ENCODE assay signal across 24 cellular contexts in the genomic region with DNA sequence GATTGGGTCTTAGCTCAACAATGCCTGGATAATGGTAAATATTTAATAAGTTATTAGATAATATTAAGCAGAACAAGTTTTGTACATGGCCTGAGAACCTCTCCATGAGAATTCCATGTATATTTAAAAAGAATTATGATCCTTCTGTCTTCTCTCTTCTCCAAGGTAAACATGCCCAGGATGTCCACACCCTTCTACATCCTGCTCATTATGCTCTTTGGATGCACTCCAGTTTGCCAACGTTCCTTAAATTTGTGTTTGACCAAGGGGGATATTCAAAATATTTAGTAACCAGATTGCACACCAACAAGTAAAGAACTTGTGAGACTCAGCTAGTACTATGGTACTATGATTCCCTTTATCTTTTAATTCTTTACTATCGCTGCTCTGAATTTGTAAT.
"Had no signal": no experiment of that assay in that cellular context is flagged by ENCODE, and none has a peak within 500 bp of the region (broad histone marks: within the 10 kb centered on the region; RNA-seq: fewer than 3 reads in every experiment).

No MANE protein-coding gene starts in this region.

- H3K4me3 Mint-ChIP-seq: activated CD4-positive, alpha-beta memory T cell treated with anti-CD3 and anti-CD28 coated beads, Interleukin-2, amount 10 ng/mL, durations not matched to agents 7 days and 5 days; activated CD4-positive, alpha-beta T cell treated with anti-CD3 and anti-CD28 coated beads, Interleukin-2, amount 10 ng/mL, durations not matched to agents 24 days and 14 days; activated naive CD4-positive, alpha-beta T cell treated with anti-CD3 and anti-CD28 coated beads for 36 hours; activated naive CD8-positive, alpha-beta T cell treated with anti-CD3 and anti-CD28 coated beads, Interleukin-2, amount 10 ng/mL, durations not matched to agents 7 days and 5 days; activated T-cell treated with anti-CD3 and anti-CD28 coated beads, Interleukin-2, amount 50 U/mL, for 72 hours; nephron progenitor cell; stimulated activated naive CD8-positive, alpha-beta T cell treated with anti-CD3 and anti-CD28 coated beads, Interleukin-15, Interleukin-2, amounts not matched to agents 100 ng/mL and 50 ng/mL, for 24 hours had no signal

- H3K36me3 Mint-ChIP-seq: activated naive CD8-positive, alpha-beta T cell treated with anti-CD3 and anti-CD28 coated beads, Interleukin-2, amount 10 ng/mL, durations not matched to agents 7 days and 5 days had no signal

- H3K27ac ChIP-seq: cardiac muscle cell, gastroesophageal sphincter, pancreas, tibial artery had no signal

- H3K4me1 ChIP-seq: gastroesophageal sphincter, tibial artery had no signal

- DNase-seq: activated CD4-positive, alpha-beta memory T cell treated with anti-CD3 and anti-CD28 coated beads, Interleukin-2, amount 10 ng/mL, durations not matched to agents 7 days and 5 days; activated CD4-positive, alpha-beta T cell treated with anti-CD3 and anti-CD28 coated beads, Interleukin-2, amount 10 ng/mL, durations not matched to agents 24 days and 14 days; activated effector memory CD4-positive, alpha-beta T cell treated with Interleukin-2 at 50 U/mL for 16 hours; activated naive CD4-positive, alpha-beta T cell treated with anti-CD3 and anti-CD28 coated beads for 36 hours; activated naive CD8-positive, alpha-beta T cell treated with anti-CD3 and anti-CD28 coated beads, Interleukin-2, amount 10 ng/mL, durations not matched to agents 7 days and 5 days; activated T-cell treated with anti-CD3 and anti-CD28 coated beads, Interleukin-2, amount 50 U/mL, for 72 hours; amniotic stem cell; effector CD8-positive, alpha-beta T cell; head of caudate nucleus; hypothalamus; left ventricle myocardium superior; mesendoderm; mucosa of descending colon; nephron progenitor cell; pancreas; right cardiac atrium; stimulated activated CD4-positive, alpha-beta T cell treated with anti-CD3 and anti-CD28 coated beads, Interleukin-1b, Interleukin-23, amount 100 ng/mL, for 48 hours; tibial artery had no signal

- H3K9me3 ChIP-seq: gastroesophageal sphincter, mucosa of descending colon, pancreas, tibial artery had no signal

- FAIRE-seq: pancreas, urothelium cell line had no signal

- H3K4me1 Mint-ChIP-seq: activated CD4-positive, alpha-beta memory T cell treated with anti-CD3 and anti-CD28 coated beads, Interleukin-2, amount 10 ng/mL, durations not matched to agents 7 days and 5 days; activated CD4-positive, alpha-beta T cell treated with anti-CD3 and anti-CD28 coated beads, Interleukin-2, amount 10 ng/mL, durations not matched to agents 24 days and 14 days; activated naive CD8-positive, alpha-beta T cell treated with anti-CD3 and anti-CD28 coated beads, Interleukin-2, amount 10 ng/mL, durations not matched to agents 7 days and 5 days; nephron progenitor cell had no signal

- ATAC-seq: activated CD4-positive, CD25-positive, alpha-beta regulatory T cell treated with anti-CD3 and anti-CD28 coated beads, Interleukin-2, amount 50 U/mL, for 24 hours; activated T-cell treated with anti-CD3 and anti-CD28 coated beads, Interleukin-2, amount 50 U/mL, for 72 hours; esophagus mucosa; gastroesophageal sphincter; left ventricle myocardium superior; mucosa of descending colon; pancreas had no signal

- H3K9me3 Mint-ChIP-seq: activated CD4-positive, alpha-beta memory T cell treated with anti-CD3 and anti-CD28 coated beads, Interleukin-2, amount 10 ng/mL, durations not matched to agents 7 days and 5 days; activated naive CD8-positive, alpha-beta T cell treated with anti-CD3 and anti-CD28 coated beads, Interleukin-2, amount 10 ng/mL, durations not matched to agents 7 days and 5 days; nephron progenitor cell; stimulated activated naive CD8-positive, alpha-beta T cell treated with anti-CD3 and anti-CD28 coated beads, Interleukin-15, Interleukin-2, amounts not matched to agents 100 ng/mL and 50 ng/mL, for 24 hours had no signal

- H3K4me3 ChIP-seq: cardiac muscle cell, gastroesophageal sphincter, mucosa of descending colon, pancreas, tibial artery had no signal

- H3K36me3 ChIP-seq: cardiac muscle cell, gastroesophageal sphincter, pancreas, tibial artery had no signal

- H3K27me3 ChIP-seq: cardiac muscle cell, gastroesophageal sphincter, pancreas, tibial artery had no signal

- H3K27ac Mint-ChIP-seq: activated CD4-positive, alpha-beta memory T cell treated with anti-CD3 and anti-CD28 coated beads, Interleukin-2, amount 10 ng/mL, durations not matched to agents 7 days and 5 days; activated CD4-positive, alpha-beta T cell treated with anti-CD3 and anti-CD28 coated beads, Interleukin-2, amount 10 ng/mL, durations not matched to agents 24 days and 14 days; activated naive CD4-positive, alpha-beta T cell treated with anti-CD3 and anti-CD28 coated beads for 36 hours; activated naive CD8-positive, alpha-beta T cell treated with anti-CD3 and anti-CD28 coated beads, Interleukin-2, amount 10 ng/mL, durations not matched to agents 7 days and 5 days; activated T-cell treated with anti-CD3 and anti-CD28 coated beads, Interleukin-2, amount 50 U/mL, for 72 hours; nephron progenitor cell; stimulated activated naive CD8-positive, alpha-beta T cell treated with anti-CD3 and anti-CD28 coated beads, Interleukin-15, Interleukin-2, amounts not matched to agents 100 ng/mL and 50 ng/mL, for 24 hours had no signal
